Comparison of ENCODE assay signal across 8 cellular contexts in the genomic region with DNA sequence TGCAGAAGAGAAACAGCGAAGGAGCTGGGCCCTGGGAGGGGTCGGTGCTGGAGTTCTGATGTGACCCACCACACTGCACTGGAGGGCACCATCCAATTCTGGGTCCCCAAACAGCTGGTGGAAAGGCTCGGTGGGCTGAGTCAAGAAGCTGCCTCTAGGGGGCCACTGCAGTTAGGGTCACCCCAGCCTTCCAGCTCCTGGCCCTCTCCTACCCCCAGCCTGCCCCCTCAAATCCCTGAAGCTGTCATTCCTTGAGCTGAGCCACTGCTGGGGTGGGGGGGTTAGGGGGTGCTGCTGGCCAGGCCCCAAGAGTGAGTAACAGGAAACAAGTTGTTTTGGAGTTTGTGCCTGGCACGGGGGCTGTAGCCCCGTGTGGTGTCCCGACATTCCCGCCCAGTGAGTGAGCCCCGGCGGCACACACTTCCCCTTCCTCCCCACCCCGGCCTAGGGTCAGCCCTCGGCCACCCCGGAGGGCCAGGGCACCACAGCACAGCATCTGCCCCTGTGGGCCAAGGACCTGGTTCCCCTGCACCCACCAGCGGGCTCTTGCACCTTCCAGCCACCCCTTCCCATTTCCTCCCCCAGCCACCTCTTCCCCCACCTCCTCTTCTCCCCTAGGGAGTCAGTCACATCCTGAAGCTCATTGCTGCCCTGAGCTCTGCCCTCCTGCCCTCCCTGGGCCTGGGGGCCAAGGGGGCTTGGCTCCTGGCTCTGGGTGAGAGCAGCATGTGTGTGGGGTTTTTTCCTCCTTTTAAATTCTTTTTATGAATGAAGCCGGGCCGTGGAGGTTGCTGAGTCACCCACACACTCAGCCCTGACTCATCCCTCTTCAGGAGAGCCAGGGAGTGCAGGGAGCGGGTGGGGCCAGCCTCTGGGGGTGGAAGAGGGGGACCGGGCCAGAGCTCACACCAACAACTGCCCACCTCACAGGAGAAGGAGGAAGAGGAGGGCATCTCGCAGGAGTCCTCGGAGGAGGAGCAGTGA. TPM values are rescaled to one million over a fixed set of nuclear protein-coding genes. Genes with fewer than 3 reads are reported as not detected.
DNase-seq lines count a peak whose midpoint lies in the region; ATAC-seq, FAIRE-seq and TF ChIP-seq lines count a peak whose summit lies in the region.

No MANE protein-coding gene starts in this region.

- no peak for FAIRE-seq in GM12891 (lab: Jason Lieb, UNC)

- peak overlapping the region; percentile 55 for H3K27ac Mint-ChIP-seq in CD8-positive, alpha-beta T cell
- no peak overlapping the region for H3K27ac Mint-ChIP-seq in WTC11

- H3K9me3 Mint-ChIP-seq in CD8-positive, alpha-beta T cell, result no peaks in the 10 kb centered on the region
- no peaks in the 10 kb centered on the region for H3K9me3 Mint-ChIP-seq in WTC11

- peak in 2 of 7 experiments; percentile 29 to 34 for DNase-seq in CD8-positive, alpha-beta T cell
- peak; percentile 86 for DNase-seq in HT-29 (ENCODE audit: low spot score)
- DNase-seq in WTC11 (ENCODE audit: low spot score), result peak; percentile 36
- DNase-seq in effector memory CD4-positive, alpha-beta T cell, result peak in 1 of 3 donors; percentile 20
- DNase-seq in midbrain (lab: John Stamatoyannopoulos, UW), result peak; percentile 4
- DNase-seq in tibial nerve (ENCODE audit: low spot score in 2 of 2), result peak; percentile 43 to 60
- DNase-seq in GM12891 (ENCODE audit: insufficient read length, low spot score), result no peak

- H3K4me1 ChIP-seq in CD8-positive, alpha-beta T cell (ENCODE audit: insufficient read depth, low read length), result peaks cover 34% of the 10 kb centered on the region
- peaks cover 37% of the 10 kb centered on the region for H3K4me1 ChIP-seq in effector memory CD4-positive, alpha-beta T cell (ENCODE audit: control insufficient read depth, insufficient read depth, low read length, poor library complexity, severe bottlenecking)
- peaks cover 0 to 67% (median 27%) of the 10 kb centered on the region in 4 donors for H3K4me1 ChIP-seq in tibial nerve

- WGBS in tibial nerve, 2 donors, result 22 to 23% methylated on average over 11 to 19 of the region's 19 CpGs

- no peaks in the 10 kb centered on the region for H3K27me3 Mint-ChIP-seq in CD8-positive, alpha-beta T cell (ENCODE audit: low read depth)
- H3K27me3 Mint-ChIP-seq in WTC11 (ENCODE audit: low read depth), result no peaks in the 10 kb centered on the region

- peaks cover 21% of the 10 kb centered on the region for H3K36me3 ChIP-seq in CD8-positive, alpha-beta T cell (ENCODE audit: insufficient read depth, low read length)
- peaks cover 41% of the 10 kb centered on the region for H3K36me3 ChIP-seq in effector memory CD4-positive, alpha-beta T cell (ENCODE audit: control insufficient read depth, insufficient read depth, low read length)
- H3K36me3 ChIP-seq in tibial nerve, result peaks cover 0 to 33% (median 0%) of the 10 kb centered on the region in 3 donors

- H3K27ac ChIP-seq in CD8-positive, alpha-beta T cell (ENCODE audit: low read depth, low read length), result no peak overlapping the region
- peak overlapping the region; percentile 62 for H3K27ac ChIP-seq in effector memory CD4-positive, alpha-beta T cell (ENCODE audit: insufficient read depth, low read length, poor library complexity, severe bottlenecking)
- H3K27ac ChIP-seq in tibial nerve, result peak overlapping the region in 3 of 4 donors; percentile 39 to 80 (median 47)

- peaks cover 61% of the 10 kb centered on the region for H3K4me1 Mint-ChIP-seq in CD8-positive, alpha-beta T cell (ENCODE audit: low read depth)
- peaks cover 75% of the 10 kb centered on the region for H3K4me1 Mint-ChIP-seq in WTC11

- H3K27me3 ChIP-seq in CD8-positive, alpha-beta T cell (ENCODE audit: insufficient read depth, low read length), result no peaks in the 10 kb centered on the region
- H3K27me3 ChIP-seq in effector memory CD4-positive, alpha-beta T cell (replicated peaks; ENCODE audit: control insufficient read depth, insufficient read depth, low read length, poor library complexity, severe bottlenecking), result no peaks in the 10 kb centered on the region
- H3K27me3 ChIP-seq in tibial nerve, result no peaks in the 10 kb centered on the region

- peak in 1 of 2 donors; percentile 19 for TF ChIP-seq EP300 in tibial nerve (IDR thresholded peaks at IDR 0.05)

- H3K4me3 ChIP-seq in CD8-positive, alpha-beta T cell (ENCODE audit: low read depth, low read length), result no peak overlapping the region
- no peak overlapping the region for H3K4me3 ChIP-seq in effector memory CD4-positive, alpha-beta T cell (ENCODE audit: insufficient read depth, low read depth, low read length, poor library complexity, severe bottlenecking)
- no peak overlapping the region for H3K4me3 ChIP-seq in tibial nerve

- CTCF ChIA-PET in CD8-positive, alpha-beta T cell (lab: Charles Lee), result interaction anchor here (1.1 to 2.3 kb wide), 5 partner anchors 15 to 171 kb away, joined by 3 to 16 read pairs (median 4); no protein-coding TSS in a partner anchor
- CTCF ChIA-PET in WTC11 (lab: Charles Lee), result interaction anchor here (0.6 to 1.8 kb wide), 15 partner anchors 17 to 1349 kb away, joined by 3 to 23 read pairs (median 3); no protein-coding TSS in a partner anchor

- POLR2A ChIA-PET in CD8-positive, alpha-beta T cell (lab: Charles Lee), result no interaction called here
- POLR2A ChIA-PET in WTC11 (lab: Charles Lee), result interaction anchor here (0.6 to 1.4 kb wide), 6 partner anchors 11 to 473 kb away, joined by 3 to 10 read pairs (median 4); no protein-coding TSS in a partner anchor

- TF ChIP-seq POLR2A in tibial nerve (IDR thresholded peaks at IDR 0.05), result no peak
- no peak for TF ChIP-seq POLR2A in GM12891 (IDR thresholded peaks at IDR 0.05; ENCODE audit: low read depth, low read length)

- peaks cover 58% of the 10 kb centered on the region for H3K36me3 Mint-ChIP-seq in CD8-positive, alpha-beta T cell
- H3K36me3 Mint-ChIP-seq in WTC11, result peaks cover 54% of the 10 kb centered on the region

- intact Hi-C loops in CD8-positive, alpha-beta T cell (cut with DNase I, micrococcal nuclease), result no loop called here

- H3K9me3 ChIP-seq in CD8-positive, alpha-beta T cell (ENCODE audit: low read length), result no peaks in the 10 kb centered on the region
- H3K9me3 ChIP-seq in effector memory CD4-positive, alpha-beta T cell (ENCODE audit: control insufficient read depth, low read length), result no peaks in the 10 kb centered on the region
- H3K9me3 ChIP-seq in tibial nerve, result no peaks in the 10 kb centered on the region

- ATAC-seq in CD8-positive, alpha-beta T cell, result no peak
- peak; percentile 1; the same call in 1 of the 2 replicates for ATAC-seq in WTC11
- ATAC-seq in HG03432 (IDR thresholded peaks at IDR 0.05; ENCODE audit: unreplicated experiment), result no peak

- H3K4me3 Mint-ChIP-seq in CD8-positive, alpha-beta T cell, result no peak overlapping the region
- H3K4me3 Mint-ChIP-seq in WTC11, result no peak overlapping the region

- no peak for TF ChIP-seq CTCF in CD8-positive, alpha-beta T cell (IDR thresholded peaks at IDR 0.05)
- 0 out of 2 replicates have a peak, but pooled peaks have one; percentile 17 for TF ChIP-seq CTCF in WTC11 (IDR thresholded peaks at IDR 0.05)
- TF ChIP-seq CTCF in tibial nerve (IDR thresholded peaks at IDR 0.05), result peak in 2 of 5 experiments; percentile 10 to 25

TF ChIP-seq in WTC11, 78 proteins besides CTCF, POLR2A, EP300 and RAD21 (continues in another document):
- no peak for TF ChIP-seq RELA (CRISPR knock-in tag; IDR thresholded peaks at IDR 0.05; ENCODE audit: borderline replicate concordance)
- TF ChIP-seq GABPB1 (CRISPR knock-in tag; IDR thresholded peaks at IDR 0.05), result no peak

TF ChIP-seq in GM12891, 5 proteins besides CTCF, POLR2A, EP300 and RAD21:
- no peak for TF ChIP-seq POU2F2 (IDR thresholded peaks at IDR 0.05; ENCODE audit: low read depth, low read length)
- no peak for TF ChIP-seq PAX5 (IDR thresholded peaks at IDR 0.05; ENCODE audit: insufficient read depth, low read length, severe bottlenecking)
- no peak for TF ChIP-seq TAF1 (IDR thresholded peaks at IDR 0.05; ENCODE audit: low read depth, low read length)
- no peak for TF ChIP-seq SPI1 (IDR thresholded peaks at IDR 0.05; ENCODE audit: low read depth, low read length)
- no peak; the same call in 1 of the 2 replicates for TF ChIP-seq POLR2AphosphoS5 (IDR thresholded peaks at IDR 0.05; ENCODE audit: low read depth, low read length)

RNA-seq across cellular contexts. Expression of a gene that starts 4.6 kb away (rescaled TPM):
- total RNA-seq in CD8-positive, alpha-beta T cell, result 10 to 100 TPM; 12.7 to 14.2 TPM
- 25.2 and 26.8 TPM in 2 replicates for total RNA-seq in HT-29 (2014; rRNA removed; shearing (Covaris generic))
- total RNA-seq in WTC11 (2021), result 11.7 to 15.1 TPM (median 14.1 TPM) in 3 replicates
- 10 to 100 TPM; 36.3 to 51.9 (median 42.9) TPM for total RNA-seq in tibial nerve
- 14.2 TPM for polyA plus RNA-seq in GM12891 (2012; ENCODE audit: low read depth, missing spikeins)

RNA-seq across cellular contexts. Expression of a gene that starts 7.5 kb away (rescaled TPM):
- total RNA-seq in CD8-positive, alpha-beta T cell, result 100 to 1,000 TPM; 107 to 113 TPM
- total RNA-seq in HT-29 (2014; rRNA removed; shearing (Covaris generic)), result 1,158 and 1,171 TPM in 2 replicates
- total RNA-seq in WTC11 (2021), result 2,446 to 2,677 TPM (median 2,610 TPM) in 3 replicates
- total RNA-seq in tibial nerve, result 10 to 100 TPM in 1 of 4 donors, 1 to 10 TPM in 3; 6.5 to 32.7 (median 7.8) TPM
- 367 TPM for polyA plus RNA-seq in GM12891 (2012; ENCODE audit: low read depth, missing spikeins)

Comparison
In these comparisons a context has a peak if more than half of its experiments do, and no peak if none do; other contexts are left out.
1. RNA of a gene that starts 7.5 kb away (total RNA-seq): 2,446 to 2,677 TPM in WTC11 and 1,158 to 1,171 TPM in HT-29; 107 to 113 TPM in CD8-positive, alpha-beta T cell and 6.5 to 32.7 TPM in tibial nerve; every median in the first group is over 10 times any median in the second.